In genomic region chr4:183241322-183241640, GRCh38 we compare ENCODE assay signal across 13 cellular contexts.
A peak's percentile ranks its signal among the peaks of the same experiment; 100 is the strongest.
DNase-seq lines count a peak whose midpoint lies in the region; ATAC-seq and TF ChIP-seq lines count a peak whose summit lies in the region.
"Had no signal": no experiment of that assay in that cellular context is flagged by ENCODE, and none has a peak within 500 bp of the region (broad histone marks: within the 10 kb centered on the region; RNA-seq: fewer than 3 reads in every experiment).

No MANE protein-coding gene starts in this region.

- peak overlapping the region; percentile 29 to 83 (median 36); a peak in 4 of 7 replicates for H3K27ac Mint-ChIP-seq in H9
- H3K27ac Mint-ChIP-seq in activated T-helper 1 cell treated with anti-CD3 and anti-CD28 coated beads, Interleukin-12 subunit alpha, Interleukin-12 subunit beta, Interleukin-2, Interleukin-4 antibody, amounts not matched to agents 30 ng/mL and 10 ng/mL and 1 ng/mL, durations not matched to agents 14 hours and 24 hours and 36 hours: no peak overlapping the region
- H3K27ac Mint-ChIP-seq: IgD-negative memory B cell; stimulated activated effector memory CD8-positive, alpha-beta T cell treated with anti-CD3 and anti-CD28 coated beads, Interleukin-12 subunit alpha, Interleukin-12 subunit beta, amount 100 ng/mL, for 72 hours; T-helper 17 cell had no signal

- DNase-seq in H9: no peak
- DNase-seq in WERI-Rb-1: no peak
- peak; percentile 29 for DNase-seq in globus pallidus (ENCODE audit: low spot score)
- peak; percentile 52 for DNase-seq in retinal pigment epithelial cell (ENCODE audit: low read depth)
- no peak for DNase-seq in activated T-helper 1 cell treated with anti-CD3 and anti-CD28 coated beads, Interleukin-12 subunit alpha, Interleukin-12 subunit beta, Interleukin-2, Interleukin-4 antibody, amounts not matched to agents 30 ng/mL and 10 ng/mL and 1 ng/mL, durations not matched to agents 14 hours and 24 hours and 36 hours (ENCODE audit: low spot score)
- DNase-seq in suprapubic skin (ENCODE audit: low spot score in 2 of 2): no peak
- DNase-seq in Peyer's patch: no peak
- DNase-seq: DND-41, NCI-H446 treated with DMSO at 0.1 percent for 48 hours, T-helper 17 cell had no signal

- ATAC-seq in GM18861 (IDR thresholded peaks at IDR 0.05; ENCODE audit: unreplicated experiment): no peak
- ATAC-seq: stimulated activated effector memory CD8-positive, alpha-beta T cell treated with anti-CD3 and anti-CD28 coated beads, Interleukin-12 subunit alpha, Interleukin-12 subunit beta, amount 100 ng/mL, for 72 hours; T-helper 17 cell had no signal

- no peak for TF ChIP-seq POLR2A in suprapubic skin (IDR thresholded peaks at IDR 0.05)
- no peak for TF ChIP-seq POLR2A in Peyer's patch (IDR thresholded peaks at IDR 0.05)

- no peaks in the 10 kb centered on the region for H4K20me1 ChIP-seq in H9 (ENCODE audit: control insufficient read depth, insufficient read depth, insufficient read length)

- no peak overlapping the region for H3K4me2 ChIP-seq in H9 (ENCODE audit: insufficient read depth, insufficient read length, low read length)

- peaks cover 0 to 4% of the 10 kb centered on the region in 2 experiments; a peak in 1 of 5 replicates for H3K9me3 Mint-ChIP-seq in H9
- no peaks in the 10 kb centered on the region for H3K9me3 Mint-ChIP-seq in activated T-helper 1 cell treated with anti-CD3 and anti-CD28 coated beads, Interleukin-12 subunit alpha, Interleukin-12 subunit beta, Interleukin-2, Interleukin-4 antibody, amounts not matched to agents 30 ng/mL and 10 ng/mL and 1 ng/mL, durations not matched to agents 14 hours and 24 hours and 36 hours
- H3K9me3 Mint-ChIP-seq: IgD-negative memory B cell; stimulated activated effector memory CD8-positive, alpha-beta T cell treated with anti-CD3 and anti-CD28 coated beads, Interleukin-12 subunit alpha, Interleukin-12 subunit beta, amount 100 ng/mL, for 72 hours had no signal

- no peak overlapping the region for H4K8ac ChIP-seq in H9 (replicated peaks; ENCODE audit: insufficient read length, low read depth, low read length)

- no peak overlapping the region for H2BK20ac ChIP-seq in H9 (ENCODE audit: low read depth, low read length, poor library complexity, severe bottlenecking)

- no peak overlapping the region for H4K91ac ChIP-seq in H9 (ENCODE audit: insufficient read length, low read depth, low read length)

- H3K4me1 ChIP-seq in H9 (ENCODE audit: insufficient read depth, low read length) (peaks cover 13% of the 10 kb centered on the region; the same call in 1 of the 2 replicates), suprapubic skin (peaks cover 12% of the 10 kb centered on the region), Peyer's patch (peaks cover 0 to 5% (median 0%) of the 10 kb centered on the region in 4 donors)

- no peak overlapping the region for H3K56ac ChIP-seq in H9 (ENCODE audit: insufficient read length, low read depth, low read length)

- no peak overlapping the region for H3K14ac ChIP-seq in H9 (ENCODE audit: insufficient read depth, low read length)

- H3K23me2 ChIP-seq in H9 (ENCODE audit: insufficient read length, low read depth, low read length, poor library complexity, severe bottlenecking): no peaks in the 10 kb centered on the region

- H3T11ph ChIP-seq in H9 (ENCODE audit: low read length): no peak overlapping the region

- no peak for TF ChIP-seq CTCF in H9 (conservative IDR thresholded peaks at IDR 0.05)
- no peak for TF ChIP-seq CTCF in WERI-Rb-1 (IDR thresholded peaks at IDR 0.05; ENCODE audit: low read depth, low read length)
- no peak for TF ChIP-seq CTCF in retinal pigment epithelial cell (conservative IDR thresholded peaks at IDR 0.05; ENCODE audit: low read depth, low read length)
- TF ChIP-seq CTCF in suprapubic skin (IDR thresholded peaks at IDR 0.05): no peak
- TF ChIP-seq CTCF in Peyer's patch (IDR thresholded peaks at IDR 0.05): no peak

- no peak overlapping the region for H3K4me3 Mint-ChIP-seq in H9
- no peak overlapping the region for H3K4me3 Mint-ChIP-seq in activated T-helper 1 cell treated with anti-CD3 and anti-CD28 coated beads, Interleukin-12 subunit alpha, Interleukin-12 subunit beta, Interleukin-2, Interleukin-4 antibody, amounts not matched to agents 30 ng/mL and 10 ng/mL and 1 ng/mL, durations not matched to agents 14 hours and 24 hours and 36 hours
- H3K4me3 Mint-ChIP-seq: IgD-negative memory B cell; stimulated activated effector memory CD8-positive, alpha-beta T cell treated with anti-CD3 and anti-CD28 coated beads, Interleukin-12 subunit alpha, Interleukin-12 subunit beta, amount 100 ng/mL, for 72 hours; T-helper 17 cell had no signal

- no peak for TF ChIP-seq EP300 in suprapubic skin (IDR thresholded peaks at IDR 0.05)

- H3K36me3 Mint-ChIP-seq in H9 (ENCODE audit: insufficient read depth in 1 of 3, low read depth in 3 of 3): peaks cover 28 to 67% (median 46%) of the 10 kb centered on the region in 3 experiments
- no peaks in the 10 kb centered on the region for H3K36me3 Mint-ChIP-seq in activated T-helper 1 cell treated with anti-CD3 and anti-CD28 coated beads, Interleukin-12 subunit alpha, Interleukin-12 subunit beta, Interleukin-2, Interleukin-4 antibody, amounts not matched to agents 30 ng/mL and 10 ng/mL and 1 ng/mL, durations not matched to agents 14 hours and 24 hours and 36 hours (ENCODE audit: low read depth)
- H3K36me3 Mint-ChIP-seq: IgD-negative memory B cell; stimulated activated effector memory CD8-positive, alpha-beta T cell treated with anti-CD3 and anti-CD28 coated beads, Interleukin-12 subunit alpha, Interleukin-12 subunit beta, amount 100 ng/mL, for 72 hours had no signal

- H2BK12ac ChIP-seq in H9 (ENCODE audit: insufficient read length, low read depth, low read length): no peak overlapping the region

- no CpG with 5 or more reads among the region's 4 CpGs for WGBS in H9 (ENCODE audit: extremely low coverage, insufficient read length, low lambda C conversion rate)
- WGBS in suprapubic skin: 75% methylated on average over 4 of the region's 4 CpGs

- no peak overlapping the region for H2AFZ ChIP-seq in H9 (ENCODE audit: low read length)

- intact Hi-C loops in activated T-helper 1 cell treated with anti-CD3 and anti-CD28 coated beads, Interleukin-12 subunit alpha, Interleukin-12 subunit beta, Interleukin-2, Interleukin-4 antibody, amounts not matched to agents 30 ng/mL and 10 ng/mL and 1 ng/mL, durations not matched to agents 14 hours and 24 hours and 36 hours (cut with micrococcal nuclease): no loop called here

- H3K36me3 ChIP-seq in WERI-Rb-1 (no peaks in the 10 kb centered on the region), suprapubic skin (peaks cover 19% of the 10 kb centered on the region), Peyer's patch (no peaks in the 10 kb centered on the region)

- H3K4me3 ChIP-seq in WERI-Rb-1 (ENCODE audit: low read depth, low read length) (no peak overlapping the region), retinal pigment epithelial cell (ENCODE audit: low read length) (no peak overlapping the region), suprapubic skin (no peak overlapping the region), Peyer's patch (no peak overlapping the region)

- H3K9me3 ChIP-seq in H9 (ENCODE audit: control insufficient read depth, low read depth, low read length) (no peaks in the 10 kb centered on the region), WERI-Rb-1 (ENCODE audit: severe bottlenecking) (peaks cover 8% of the 10 kb centered on the region), suprapubic skin (no peaks in the 10 kb centered on the region), Peyer's patch (no peaks in the 10 kb centered on the region)

- no peak overlapping the region for H2BK5ac ChIP-seq in H9 (ENCODE audit: insufficient read length, low read length)

- H3K27ac ChIP-seq in H9 (ENCODE audit: insufficient read length, low read depth, low read length): peak overlapping the region; percentile 20
- H3K27ac ChIP-seq in WERI-Rb-1: peak overlapping the region; percentile 80
- no peak overlapping the region for H3K27ac ChIP-seq in suprapubic skin
- no peak overlapping the region for H3K27ac ChIP-seq in Peyer's patch

- H2AK5ac ChIP-seq in H9 (ENCODE audit: insufficient read length, low read length): no peak overlapping the region

- H3K27me3 ChIP-seq in H9 (ENCODE audit: insufficient read depth, low read length) (no peaks in the 10 kb centered on the region), WERI-Rb-1 (ENCODE audit: insufficient read depth, low read depth, severe bottlenecking) (no peaks in the 10 kb centered on the region), suprapubic skin (no peaks in the 10 kb centered on the region), Peyer's patch (no peaks in the 10 kb centered on the region)

- H3K79me1 ChIP-seq in H9 (ENCODE audit: insufficient read depth, low read depth, low read length, poor library complexity, severe bottlenecking): no peaks in the 10 kb centered on the region

- no peaks in the 10 kb centered on the region for H3K79me2 ChIP-seq in H9 (ENCODE audit: insufficient read depth, low read length)

- H3K4ac ChIP-seq in H9 (ENCODE audit: low read depth, low read length): no peak overlapping the region

- no peaks in the 10 kb centered on the region for H3K27me3 Mint-ChIP-seq in H9 (ENCODE audit: low read depth)
- H3K27me3 Mint-ChIP-seq in activated T-helper 1 cell treated with anti-CD3 and anti-CD28 coated beads, Interleukin-12 subunit alpha, Interleukin-12 subunit beta, Interleukin-2, Interleukin-4 antibody, amounts not matched to agents 30 ng/mL and 10 ng/mL and 1 ng/mL, durations not matched to agents 14 hours and 24 hours and 36 hours (ENCODE audit: insufficient read depth): peaks cover 3% of the 10 kb centered on the region

- no peak overlapping the region for H4K5ac ChIP-seq in H9 (ENCODE audit: insufficient read length, low read depth, low read length)

- H3K4me1 Mint-ChIP-seq in H9: peaks cover 46 to 51% of the 10 kb centered on the region in 2 experiments
- H3K4me1 Mint-ChIP-seq in activated T-helper 1 cell treated with anti-CD3 and anti-CD28 coated beads, Interleukin-12 subunit alpha, Interleukin-12 subunit beta, Interleukin-2, Interleukin-4 antibody, amounts not matched to agents 30 ng/mL and 10 ng/mL and 1 ng/mL, durations not matched to agents 14 hours and 24 hours and 36 hours (ENCODE audit: low read depth): no peaks in the 10 kb centered on the region
- H3K4me1 Mint-ChIP-seq: IgD-negative memory B cell; stimulated activated effector memory CD8-positive, alpha-beta T cell treated with anti-CD3 and anti-CD28 coated beads, Interleukin-12 subunit alpha, Interleukin-12 subunit beta, amount 100 ng/mL, for 72 hours had no signal

- no peak overlapping the region for H2BK120ac ChIP-seq in H9 (ENCODE audit: low read depth, low read length, poor library complexity, severe bottlenecking)

- no peak overlapping the region for H3K9ac ChIP-seq in H9 (ENCODE audit: extremely low read depth, insufficient read length, low read length)

- H3K23ac ChIP-seq in H9 (ENCODE audit: insufficient read length, low read depth, low read length): no peak overlapping the region

- no peak overlapping the region for H2BK15ac ChIP-seq in H9 (ENCODE audit: low read depth, low read length)

- H3K18ac ChIP-seq in H9 (ENCODE audit: insufficient read length, low read depth, low read length): no peak overlapping the region

Comparison
In these comparisons a context has a peak if more than half of its experiments do, and no peak if none do; other contexts are left out.
1. DNase-seq: peak in globus pallidus (single experiment) and retinal pigment epithelial cell (single experiment); none in H9 (single experiment), WERI-Rb-1 (single experiment), activated T-helper 1 cell treated with anti-CD3 and anti-CD28 coated beads, Interleukin-12 subunit alpha, Interleukin-12 subunit beta, Interleukin-2, Interleukin-4 antibody, amounts not matched to agents 30 ng/mL and 10 ng/mL and 1 ng/mL, durations not matched to agents 14 hours and 24 hours and 36 hours (single experiment), suprapubic skin (0 of 2) and Peyer's patch (0 of 3).
2. H3K27ac ChIP-seq: peak in H9 (single experiment) and WERI-Rb-1 (single experiment); none in suprapubic skin (single experiment) and Peyer's patch (0 of 4).